ENCODE assay signal across 8 cellular contexts in the genomic region with DNA sequence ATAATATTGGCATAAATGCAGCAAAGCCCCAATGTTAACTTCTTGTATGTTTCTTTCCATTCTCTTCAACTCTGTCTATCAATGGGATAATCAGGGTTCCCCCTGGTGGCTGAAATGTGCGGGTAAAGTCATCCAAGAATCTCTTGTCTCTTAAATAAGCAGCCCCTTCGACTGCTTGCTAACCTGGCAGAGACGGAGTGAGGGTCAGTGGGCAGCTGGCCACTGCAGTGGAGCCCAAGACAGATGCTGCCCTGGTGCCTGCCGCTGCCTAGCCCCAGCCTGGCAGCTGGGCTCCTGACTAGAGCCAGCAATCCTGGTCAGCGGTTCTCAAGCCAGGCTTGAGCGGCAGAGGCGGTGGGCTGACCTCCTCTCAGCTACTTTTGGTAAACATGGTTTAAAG.
DNase-seq lines count a peak whose midpoint lies in the region; ATAC-seq, FAIRE-seq and TF ChIP-seq lines count a peak whose summit lies in the region.

No MANE protein-coding gene starts in this region.

- no peak overlapping the region for H2AFZ ChIP-seq in mammary epithelial cell (ENCODE audit: low read depth, low read length)

- CTCF ChIA-PET in mammary epithelial cell (lab: Charles Lee; ENCODE audit: low non-redundant PET): no interaction called here

- H3K79me2 ChIP-seq in mammary epithelial cell (ENCODE audit: insufficient read depth, low read length): no peaks in the 10 kb centered on the region

- H3K4me2 ChIP-seq in mammary epithelial cell (ENCODE audit: insufficient read depth, low read depth, low read length): no peak overlapping the region

- peak; percentile 66 for TF ChIP-seq CTCF in GM12864 (IDR thresholded peaks at IDR 0.05; ENCODE audit: low read depth, low read length, missing control alignments)
- peak; percentile 67 for TF ChIP-seq CTCF in LNCaP clone FGC (IDR thresholded peaks at IDR 0.05; ENCODE audit: control insufficient read depth, extremely low read depth, insufficient read depth)
- peak; percentile 72 to 79 for TF ChIP-seq CTCF in mammary epithelial cell (conservative IDR thresholded peaks at IDR 0.05 in 1 of 2, IDR thresholded peaks at IDR 0.05 in 1 of 2; ENCODE audit: extremely low read depth in 1 of 2, insufficient read depth in 1 of 2, low read depth in 1 of 2, low read length in 2 of 2)
- peak; percentile 59 for TF ChIP-seq CTCF in kidney (IDR thresholded peaks at IDR 0.05; ENCODE audit: borderline replicate concordance, extremely low read depth, insufficient read depth)

- H3K36me3 ChIP-seq in mammary epithelial cell (ENCODE audit: insufficient read depth, low read length) (no peaks in the 10 kb centered on the region), kidney (ENCODE audit: control insufficient read depth in 1 of 2, insufficient read depth in 2 of 2, low read length in 2 of 2) (no peaks in the 10 kb centered on the region)

- H4K20me1 ChIP-seq in mammary epithelial cell (ENCODE audit: insufficient read depth, low read length): no peaks in the 10 kb centered on the region

- H3K9me3 ChIP-seq in mammary epithelial cell (replicated peaks; ENCODE audit: insufficient read depth, low read length): no peaks in the 10 kb centered on the region
- no peaks in the 10 kb centered on the region for H3K9me3 ChIP-seq in kidney (ENCODE audit: control insufficient read depth in 1 of 2, low read length in 2 of 2)

- peak; percentile 30 for DNase-seq in 8988T
- DNase-seq in GM12864 (ENCODE audit: low read depth): peak; percentile 3
- peak; percentile 46 for DNase-seq in LNCaP clone FGC (ENCODE audit: low read depth)
- DNase-seq in mammary epithelial cell: peak; percentile 42
- no peak for DNase-seq in kidney
- peak; percentile 23 for DNase-seq in stimulated activated CD4-positive, alpha-beta T cell treated with anti-CD3 and anti-CD28 coated beads, Interleukin-2, amount 100 ng/mL, for 4 hours (ENCODE audit: low read depth)

- H3K9ac ChIP-seq in mammary epithelial cell (ENCODE audit: insufficient read depth, low read length) (no peak overlapping the region), kidney (ENCODE audit: low read length in 2 of 2) (no peak overlapping the region)

- dilution Hi-C loops in mammary epithelial cell (cut with HindIII; ENCODE audit: low sequenced_read_pairs): no loop called here

- intact Hi-C loops in mammary epithelial cell (cut with micrococcal nuclease) (loop anchor here (1.0 to 5.0 kb wide), 3 partner anchors 272 to 599 kb away; no protein-coding TSS in a partner anchor), kidney (cut with DNase I) (no loop called here)

- H3K4me3 ChIP-seq in GM12864 (ENCODE audit: low read depth, low read length): no peak overlapping the region
- no peak overlapping the region for H3K4me3 ChIP-seq in LNCaP clone FGC (ENCODE audit: low read depth, low read length)
- no peak overlapping the region for H3K4me3 ChIP-seq in mammary epithelial cell (replicated peaks in 1 of 3; ENCODE audit: insufficient read depth in 1 of 3, low read depth in 2 of 3, low read length in 3 of 3)
- no peak overlapping the region for H3K4me3 ChIP-seq in kidney (ENCODE audit: low read length in 2 of 2)

- H3K4me1 ChIP-seq in mammary epithelial cell (ENCODE audit: insufficient read depth, low read length): peaks cover 17% of the 10 kb centered on the region
- peaks cover 15 to 16% of the 10 kb centered on the region in 2 donors for H3K4me1 ChIP-seq in kidney (ENCODE audit: control insufficient read depth in 1 of 2, insufficient read depth in 1 of 2, low read depth in 1 of 2, low read length in 2 of 2)

- 20% methylated on average over 7 of the region's 7 CpGs for whole genome bisulfite sequencing in mammary epithelial cell (ENCODE audit: low coverage, missing lambda C conversion rate)

- peak; percentile 89 for ATAC-seq in SK-N-SH treated with all-trans-retinoic acid at 6 μM for 48 hours
- no peak for ATAC-seq in HG03196 (IDR thresholded peaks at IDR 0.05; ENCODE audit: unreplicated experiment)

- peaks cover 1% of the 10 kb centered on the region for H3K27me3 ChIP-seq in mammary epithelial cell (ENCODE audit: insufficient read depth, low read length)

- BruUV-seq in mammary epithelial cell (replicated peaks; lab: Mats Ljungman, UMichigan): no TSS peak

- H3K27ac ChIP-seq in mammary epithelial cell (ENCODE audit: insufficient read depth, low read depth, low read length) (no peak overlapping the region), kidney (ENCODE audit: low read depth in 2 of 2, low read length in 2 of 2) (no peak overlapping the region)

- in situ Hi-C loops in mammary epithelial cell (cut with MboI; ENCODE audit: low sequenced_read_pairs in 2 of 2): no loop called here

- FAIRE-seq in kidney (lab: Jason Lieb, UNC): no peak

TF ChIP-seq in SK-N-SH treated with all-trans-retinoic acid at 6 μM for 48 hours, 23 proteins besides CTCF, POLR2A, EP300 and RAD21:
- TF ChIP-seq, protein P1, sequence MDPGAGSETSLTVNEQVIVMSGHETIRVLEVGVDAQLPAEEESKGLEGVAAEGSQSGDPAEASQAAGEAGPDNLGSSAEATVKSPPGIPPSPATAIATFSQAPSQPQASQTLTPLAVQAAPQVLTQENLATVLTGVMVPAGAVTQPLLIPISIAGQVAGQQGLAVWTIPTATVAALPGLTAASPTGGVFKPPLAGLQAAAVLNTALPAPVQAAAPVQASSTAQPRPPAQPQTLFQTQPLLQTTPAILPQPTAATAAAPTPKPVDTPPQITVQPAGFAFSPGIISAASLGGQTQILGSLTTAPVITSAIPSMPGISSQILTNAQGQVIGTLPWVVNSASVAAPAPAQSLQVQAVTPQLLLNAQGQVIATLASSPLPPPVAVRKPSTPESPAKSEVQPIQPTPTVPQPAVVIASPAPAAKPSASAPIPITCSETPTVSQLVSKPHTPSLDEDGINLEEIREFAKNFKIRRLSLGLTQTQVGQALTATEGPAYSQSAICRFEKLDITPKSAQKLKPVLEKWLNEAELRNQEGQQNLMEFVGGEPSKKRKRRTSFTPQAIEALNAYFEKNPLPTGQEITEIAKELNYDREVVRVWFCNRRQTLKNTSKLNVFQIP (CRISPR knock-in tag; IDR thresholded peaks at IDR 0.05; ENCODE audit: borderline replicate concordance, low read depth): no peak
- no peak for TF ChIP-seq ESRRG (CRISPR knock-in tag; IDR thresholded peaks at IDR 0.05)
